13 cellular contexts compared by ENCODE assay signal in the genomic region with DNA sequence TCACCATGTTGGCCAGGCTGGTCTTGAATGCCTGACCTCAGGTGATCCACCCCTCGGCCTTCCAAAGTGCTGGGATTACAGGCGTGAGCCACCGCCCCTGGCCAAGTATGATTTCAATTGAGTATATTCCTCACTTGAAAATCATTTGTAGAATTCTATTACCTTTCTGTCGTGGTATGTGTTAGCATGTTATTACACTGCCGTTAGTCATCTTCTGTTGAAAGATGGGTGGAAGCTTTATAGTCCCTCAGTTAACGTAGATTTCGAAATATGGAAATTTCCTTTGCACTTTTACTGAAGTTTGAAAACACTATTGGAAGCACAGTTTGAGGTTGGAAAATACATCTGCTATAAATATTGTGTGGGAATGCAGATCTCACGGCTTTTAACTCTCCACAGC. TPM values are rescaled to one million over a fixed set of nuclear protein-coding genes. Genes with fewer than 3 reads are reported as not detected.
DNase-seq lines count a peak whose midpoint lies in the region; ATAC-seq and TF ChIP-seq lines count a peak whose summit lies in the region.
"Had no signal": no experiment of that assay in that cellular context is flagged by ENCODE, and none has a peak within 500 bp of the region (broad histone marks: within the 10 kb centered on the region; RNA-seq: fewer than 3 reads in every experiment).

No MANE protein-coding gene starts in this region.

- H3K36me3 Mint-ChIP-seq in activated CD8-positive, alpha-beta memory T cell treated with anti-CD3 and anti-CD28 coated beads, Interleukin-2, amount 10 ng/mL, durations not matched to agents 7 days and 5 days, result peaks cover 7% of the 10 kb centered on the region
- H3K36me3 Mint-ChIP-seq in CD14-positive monocyte, result peaks cover 3 to 15% of the 10 kb centered on the region in 2 donors

- no TSS peak for BruUV-seq in Panc1 (replicated peaks; lab: Mats Ljungman, UMichigan)

- TF ChIP-seq POLR2A in gastrocnemius medialis (IDR thresholded peaks at IDR 0.05), result no peak

- H3K9me3 ChIP-seq in Panc1 (ENCODE audit: control insufficient read depth, insufficient read depth, low read depth, low read length) (no peaks in the 10 kb centered on the region), gastrocnemius medialis (no peaks in the 10 kb centered on the region)

- no peak for ATAC-seq in activated CD8-positive, alpha-beta memory T cell treated with anti-CD3 and anti-CD28 coated beads, Interleukin-2, amount 10 ng/mL, durations not matched to agents 7 days and 5 days
- ATAC-seq in Panc1, result no peak
- ATAC-seq in gastrocnemius medialis, result peak; percentile 21 to 42
- no peak for ATAC-seq in GM19328 (IDR thresholded peaks at IDR 0.05; ENCODE audit: unreplicated experiment)
- no peak for ATAC-seq in HG02642 (IDR thresholded peaks at IDR 0.05; ENCODE audit: poor library complexity, unreplicated experiment)
- ATAC-seq: GM12878 had no signal

- H3K4me3 Mint-ChIP-seq in activated CD8-positive, alpha-beta memory T cell treated with anti-CD3 and anti-CD28 coated beads, Interleukin-2, amount 10 ng/mL, durations not matched to agents 7 days and 5 days, result no peak overlapping the region
- no peak overlapping the region for H3K4me3 Mint-ChIP-seq in CD14-positive monocyte
- H3K4me3 Mint-ChIP-seq: activated naive CD8-positive, alpha-beta T cell treated with anti-CD3 and anti-CD28 coated beads, Interleukin-2, amount 10 ng/mL, durations not matched to agents 7 days and 5 days; CD4-positive, CD25-positive, alpha-beta regulatory T cell had no signal

- H3K9me3 Mint-ChIP-seq in activated CD8-positive, alpha-beta memory T cell treated with anti-CD3 and anti-CD28 coated beads, Interleukin-2, amount 10 ng/mL, durations not matched to agents 7 days and 5 days (ENCODE audit: low read depth), result no peaks in the 10 kb centered on the region
- no peaks in the 10 kb centered on the region for H3K9me3 Mint-ChIP-seq in CD14-positive monocyte
- H3K9me3 Mint-ChIP-seq: activated naive CD8-positive, alpha-beta T cell treated with anti-CD3 and anti-CD28 coated beads, Interleukin-2, amount 10 ng/mL, durations not matched to agents 7 days and 5 days; CD4-positive, CD25-positive, alpha-beta regulatory T cell had no signal

- H3K4me1 Mint-ChIP-seq in activated CD8-positive, alpha-beta memory T cell treated with anti-CD3 and anti-CD28 coated beads, Interleukin-2, amount 10 ng/mL, durations not matched to agents 7 days and 5 days, result peaks cover 21% of the 10 kb centered on the region
- peaks cover 17% of the 10 kb centered on the region for H3K4me1 Mint-ChIP-seq in CD14-positive monocyte

- no peaks in the 10 kb centered on the region for H3K4me1 ChIP-seq in Panc1 (ENCODE audit: control insufficient read depth, insufficient read depth, low read length)
- peaks cover 14 to 17% of the 10 kb centered on the region in 2 donors for H3K4me1 ChIP-seq in gastrocnemius medialis

- no peak for TF ChIP-seq CTCF in Panc1 (IDR thresholded peaks at IDR 0.05)
- TF ChIP-seq CTCF in cardiac fibroblast (IDR thresholded peaks at IDR 0.05; ENCODE audit: low read depth, low read length), result no peak
- no peak for TF ChIP-seq CTCF in gastrocnemius medialis (IDR thresholded peaks at IDR 0.05 in 4 of 5, conservative IDR thresholded peaks at IDR 0.05 in 1 of 5)
- TF ChIP-seq CTCF in CD14-positive monocyte (IDR thresholded peaks at IDR 0.05), result no peak

- H3K36me3 ChIP-seq in Panc1 (ENCODE audit: control insufficient read depth, insufficient read depth, low read length) (peaks cover under 1% of the 10 kb centered on the region; the same call in 1 of the 2 replicates), gastrocnemius medialis (peaks cover 0 to 5% of the 10 kb centered on the region in 2 donors)

- POLR2A ChIA-PET in Panc1 (lab: Charles Lee), result interaction anchor here (0.6 kb wide), 1 partner anchor 327 kb away, joined by 6 read pairs; no protein-coding TSS in a partner anchor

- intact Hi-C loops in Panc1 (cut with micrococcal nuclease; ENCODE audit: unreplicated experiment) (no loop called here), gastrocnemius medialis (cut with DNase I; ENCODE audit: low total_unique reads) (loop anchor here (5.0 to 10.0 kb wide), 2 partner anchors 55 to 787 kb away; no protein-coding TSS in a partner anchor), CD14-positive monocyte (cut with micrococcal nuclease) (no loop called here)

- no peak overlapping the region for H3K27ac ChIP-seq in Panc1 (ENCODE audit: low read length)
- H3K27ac ChIP-seq in gastrocnemius medialis, result peak overlapping the region; percentile 82 to 90 (median 84)

- H3K27ac Mint-ChIP-seq in activated CD8-positive, alpha-beta memory T cell treated with anti-CD3 and anti-CD28 coated beads, Interleukin-2, amount 10 ng/mL, durations not matched to agents 7 days and 5 days, result peak overlapping the region; percentile 61
- peak overlapping the region in 3 of 7 donors; percentile 33 to 73 (median 46) for H3K27ac Mint-ChIP-seq in CD14-positive monocyte
- H3K27ac Mint-ChIP-seq: activated naive CD8-positive, alpha-beta T cell treated with anti-CD3 and anti-CD28 coated beads, Interleukin-2, amount 10 ng/mL, durations not matched to agents 7 days and 5 days had no signal

- CTCF ChIA-PET in activated CD8-positive, alpha-beta memory T cell treated with anti-CD3 and anti-CD28 coated beads, Interleukin-2, amount 10 ng/mL, durations not matched to agents 7 days and 5 days (lab: Charles Lee), result interaction anchor here (1.1 kb wide), 1 partner anchor 191 kb away, joined by 7 read pairs; a partner anchor contains a TSS
- CTCF ChIA-PET in Panc1 (lab: Charles Lee), result interaction anchor here (0.6 kb wide), 1 partner anchor 36 kb away, joined by 4 read pairs; no protein-coding TSS in a partner anchor

- in situ Hi-C loops in Panc1 (cut with HindIII; ENCODE audit: low pct_unique_long_range_greater_than_20kb, low sequenced_read_pairs) (no loop called here), gastrocnemius medialis (cut with MboI; ENCODE audit: low sequenced_read_pairs in 4 of 4) (loop anchor here (10.0 to 25.0 kb wide), 4 partner anchors 185 to 310 kb away; a partner anchor contains a TSS)

- no peak for DNase-seq in activated CD8-positive, alpha-beta memory T cell treated with anti-CD3 and anti-CD28 coated beads, Interleukin-2, amount 10 ng/mL, durations not matched to agents 7 days and 5 days
- DNase-seq in activated CD8-positive, alpha-beta memory T cell treated with anti-CD3 and anti-CD28 coated beads, Interleukin-2, amount 50 U/mL, for 4 hours, result no peak
- DNase-seq in Panc1 (ENCODE audit: low read depth, low spot score) (peak; percentile 75), cardiac fibroblast (ENCODE audit: low read depth in 2 of 2) (peak; percentile 61 to 96), gastrocnemius medialis (no peak), CD14-positive monocyte (ENCODE audit: low spot score) (no peak)
- DNase-seq: activated naive CD8-positive, alpha-beta T cell treated with anti-CD3 and anti-CD28 coated beads, Interleukin-2, amount 10 ng/mL, durations not matched to agents 7 days and 5 days; NCI-H187; stimulated activated CD4-positive, alpha-beta T cell treated with anti-CD3 and anti-CD28 coated beads, Interleukin-12 subunit alpha, Interleukin-12 subunit beta, amount 100 ng/mL, for 4 hours had no signal

- no peaks in the 10 kb centered on the region for H3K27me3 ChIP-seq in Panc1 (ENCODE audit: control insufficient read depth, insufficient read depth, low read length)
- no peaks in the 10 kb centered on the region for H3K27me3 ChIP-seq in gastrocnemius medialis

- no peaks in the 10 kb centered on the region for H3K27me3 Mint-ChIP-seq in activated CD8-positive, alpha-beta memory T cell treated with anti-CD3 and anti-CD28 coated beads, Interleukin-2, amount 10 ng/mL, durations not matched to agents 7 days and 5 days
- no peaks in the 10 kb centered on the region for H3K27me3 Mint-ChIP-seq in CD14-positive monocyte (ENCODE audit: low read depth in 3 of 3)
- H3K27me3 Mint-ChIP-seq: activated naive CD8-positive, alpha-beta T cell treated with anti-CD3 and anti-CD28 coated beads, Interleukin-2, amount 10 ng/mL, durations not matched to agents 7 days and 5 days; CD4-positive, CD25-positive, alpha-beta regulatory T cell had no signal

- H3K4me3 ChIP-seq in Panc1 (ENCODE audit: low read depth in 2 of 2, low read length in 2 of 2) (no peak overlapping the region), cardiac fibroblast (replicated peaks in 1 of 2; ENCODE audit: low read depth in 2 of 2, low read length in 2 of 2) (no peak overlapping the region), gastrocnemius medialis (peak overlapping the region in 1 of 4 donors; percentile 24)
- H3K4me3 ChIP-seq: GM12878 had no signal

RNA-seq across cellular contexts. Expression of a gene that starts 14.7 kb away (rescaled TPM):
- 100 to 1,000 TPM in 1 of 2 experiments, 10 to 100 TPM in 1; 58.4 to 102 TPM for total RNA-seq in activated CD8-positive, alpha-beta memory T cell treated with anti-CD3 and anti-CD28 coated beads, Interleukin-2, amount 10 ng/mL, durations not matched to agents 7 days and 5 days
- total RNA-seq in Panc1 (2021; ENCODE audit: unreplicated experiment), result 84.5 TPM
- 24.9 TPM for polyA plus RNA-seq in Panc1 (2012; ENCODE audit: insufficient read length)
- 10 to 100 TPM; 31.1 to 42.3 (median 37.3) TPM for total RNA-seq in gastrocnemius medialis
- polyA plus RNA-seq in CD14-positive monocyte, result 10 to 100 TPM; 30.6 to 32.6 TPM

RNA-seq across cellular contexts. Expression of a gene that starts 33.5 kb away (rescaled TPM):
- 10 to 100 TPM; 46.6 to 68.8 TPM for total RNA-seq in activated CD8-positive, alpha-beta memory T cell treated with anti-CD3 and anti-CD28 coated beads, Interleukin-2, amount 10 ng/mL, durations not matched to agents 7 days and 5 days
- total RNA-seq in Panc1 (2021; ENCODE audit: unreplicated experiment) (96.0 TPM), gastrocnemius medialis (10 to 100 TPM; 31.8 to 49.3 (median 41.2) TPM)
- 70.7 TPM for polyA plus RNA-seq in Panc1 (2012; ENCODE audit: insufficient read length)
- 10 to 100 TPM; 65.5 to 66.5 TPM for polyA plus RNA-seq in CD14-positive monocyte

Comparison
In these comparisons a context has a peak if more than half of its experiments do, and no peak if none do; other contexts are left out.
1. ATAC-seq: peak in gastrocnemius medialis (2 of 2); none in activated CD8-positive, alpha-beta memory T cell treated with anti-CD3 and anti-CD28 coated beads, Interleukin-2, amount 10 ng/mL, durations not matched to agents 7 days and 5 days (single experiment), Panc1 (single experiment), GM19328 (single experiment) and HG02642 (single experiment).
2. DNase-seq: peak in Panc1 (single experiment) and cardiac fibroblast (2 of 2); none in activated CD8-positive, alpha-beta memory T cell treated with anti-CD3 and anti-CD28 coated beads, Interleukin-2, amount 10 ng/mL, durations not matched to agents 7 days and 5 days (single experiment), activated CD8-positive, alpha-beta memory T cell treated with anti-CD3 and anti-CD28 coated beads, Interleukin-2, amount 50 U/mL, for 4 hours (single experiment), gastrocnemius medialis (0 of 2) and CD14-positive monocyte (single experiment).